In genomic region chr16:12060751-12061150, GRCh38 we compare ENCODE assay signal across 1 cellular context.
TF ChIP-seq lines count a peak whose summit lies in the region.

No MANE protein-coding gene starts in this region.

TF ChIP-seq in GM12878, 131 proteins besides CTCF, POLR2A, EP300 and RAD21 (continued from another document):
- TF ChIP-seq CEBPZ (IDR thresholded peaks at IDR 0.05; ENCODE audit: low read depth, low read length): no peak
- no peak for TF ChIP-seq SP1 (IDR thresholded peaks at IDR 0.05; ENCODE audit: low read depth, low read length)
- no peak for TF ChIP-seq RAD51 (IDR thresholded peaks at IDR 0.05)
- no peak for TF ChIP-seq ZNF207 (IDR thresholded peaks at IDR 0.05; ENCODE audit: borderline replicate concordance)
- no peak for TF ChIP-seq SMARCA5 (IDR thresholded peaks at IDR 0.05)
- no peak for TF ChIP-seq RUNX3 (IDR thresholded peaks at IDR 0.05; ENCODE audit: low read length)
